ENCODE assay signal across 8 cellular contexts in genomic region chr18:79068299-79068945, GRCh38. TPM values are rescaled to one million over a fixed set of nuclear protein-coding genes. Genes with fewer than 3 reads are reported as not detected.
DNase-seq lines count a peak whose midpoint lies in the region; ATAC-seq and TF ChIP-seq lines count a peak whose summit lies in the region.

No MANE protein-coding gene starts in this region.

- peak overlapping the region; percentile 94 for H3K9ac ChIP-seq in MM.1S (ENCODE audit: low read length)

- peak; percentile 40 for ATAC-seq in GM19395 (IDR thresholded peaks at IDR 0.05; ENCODE audit: unreplicated experiment)

- H3K4me3 ChIP-seq in AG04450 (ENCODE audit: low read depth, low read length), result peak overlapping the region; percentile 80
- peak overlapping the region; percentile 81 for H3K4me3 ChIP-seq in MM.1S (ENCODE audit: low read length)
- peak overlapping the region; percentile 89 to 91 for H3K4me3 ChIP-seq in ascending aorta
- H3K4me3 ChIP-seq in kidney epithelial cell (ENCODE audit: low read depth, low read length), result peak overlapping the region; percentile 86

- H3K27ac ChIP-seq in AG04450 (ENCODE audit: low read depth, low read length) (peak overlapping the region; percentile 52), MM.1S (ENCODE audit: low read length) (peak overlapping the region; percentile 83), ascending aorta (peak overlapping the region; percentile 93 to 99)

- no peaks in the 10 kb centered on the region for H4K20me1 ChIP-seq in MM.1S (ENCODE audit: insufficient read depth, low read length)

- CTCF ChIA-PET in AG04450 (lab: Charles Lee), result no interaction called here

- H3K9me3 ChIP-seq in AG04450 (ENCODE audit: control insufficient read depth, insufficient read depth, low read length) (peaks cover 15% of the 10 kb centered on the region), MM.1S (replicated peaks; ENCODE audit: insufficient read depth, low read length) (no peaks in the 10 kb centered on the region), ascending aorta (no peaks in the 10 kb centered on the region)

- DNase-seq in AG04450 (ENCODE audit: low read depth, low spot score) (no peak), MM.1S (peak; percentile 18), ascending aorta (ENCODE audit: low spot score in 2 of 2) (no peak), kidney epithelial cell (ENCODE audit: low read depth) (no peak), NCI-H524 treated with DMSO at 0.1 percent for 48 hours (lab: John Stamatoyannopoulos, UW) (no peak)
- peak; percentile 52 for DNase-seq in stimulated activated CD8-positive, alpha-beta memory T cell treated with anti-CD3 and anti-CD28 coated beads, Interleukin-4, amount 100 ng/mL, for 48 hours
- no peak for DNase-seq in effector CD8-positive, alpha-beta T cell (lab: John Stamatoyannopoulos, UW)

- peaks cover 30% of the 10 kb centered on the region for H3K79me2 ChIP-seq in MM.1S (ENCODE audit: low read length)

- no peak for TF ChIP-seq CTCF in AG04450 (IDR thresholded peaks at IDR 0.05; ENCODE audit: low read depth, low read length)
- TF ChIP-seq CTCF in MM.1S (IDR thresholded peaks at IDR 0.05; ENCODE audit: low read length), result no peak
- TF ChIP-seq CTCF in ascending aorta (IDR thresholded peaks at IDR 0.05), result peak in 1 of 3 experiments; percentile 17
- no peak for TF ChIP-seq CTCF in kidney epithelial cell (IDR thresholded peaks at IDR 0.05; ENCODE audit: insufficient read depth, low read length, poor library complexity, severe bottlenecking)

- H3K4me1 ChIP-seq in MM.1S (ENCODE audit: low read length) (0 out of 2 replicates have a peak, but pooled peaks cover 6% of the 10 kb centered on the region), ascending aorta (peaks cover 3 to 17% of the 10 kb centered on the region in 2 donors)

- H3K9me2 ChIP-seq in MM.1S (replicated peaks; ENCODE audit: insufficient read depth, low read length), result no peaks in the 10 kb centered on the region

- no peaks in the 10 kb centered on the region for H3K36me3 ChIP-seq in MM.1S (replicated peaks; ENCODE audit: insufficient read depth, low read length)
- no peaks in the 10 kb centered on the region for H3K36me3 ChIP-seq in ascending aorta
- H3K36me3 ChIP-seq in kidney epithelial cell (ENCODE audit: control insufficient read depth, insufficient read depth, low read length), result no peaks in the 10 kb centered on the region

- H3F3A ChIP-seq in MM.1S (ENCODE audit: insufficient read depth, low read length), result peaks cover 11% of the 10 kb centered on the region

- H3K27me3 ChIP-seq in AG04450 (ENCODE audit: control insufficient read depth, insufficient read depth, low read length) (no peaks in the 10 kb centered on the region), MM.1S (replicated peaks; ENCODE audit: insufficient read depth, low read length) (no peaks in the 10 kb centered on the region), ascending aorta (no peaks in the 10 kb centered on the region), kidney epithelial cell (ENCODE audit: control insufficient read depth, insufficient read depth, low read length) (peaks cover 4% of the 10 kb centered on the region)

- POLR2A ChIA-PET in AG04450 (lab: Yijun Ruan, JAX), result no interaction called here

- H2AFZ ChIP-seq in MM.1S (ENCODE audit: low read length), result peak overlapping the region; percentile 83

- peak overlapping the region; percentile 93 for H3K4me2 ChIP-seq in MM.1S (ENCODE audit: low read depth, low read length)

- intact Hi-C loops in ascending aorta (cut with DNase I), result loop anchor here (2.0 to 10.0 kb wide), 6 partner anchors 149 to 886 kb away; partner anchors contain the start of genes NFATC1 and SLC66A2

RNA-seq across cellular contexts. Expression of gene ATP9B, which starts 0.8 kb away (rescaled TPM):
- 14.9 and 18.1 TPM in 2 replicates for polyA plus RNA-seq in AG04450 (2011; rRNA removed)
- polyA minus RNA-seq in AG04450 (2011; rRNA and poly(A)+ RNA removed), result 32.5 and 44.0 TPM in 2 replicates
- total RNA-seq in ascending aorta (14.4 TPM), kidney epithelial cell (16.2 and 20.1 TPM in 2 replicates)

Comparison
In these comparisons a context has a peak if more than half of its experiments do, and no peak if none do; other contexts are left out.
1. DNase-seq: peak in MM.1S (single experiment) and stimulated activated CD8-positive, alpha-beta memory T cell treated with anti-CD3 and anti-CD28 coated beads, Interleukin-4, amount 100 ng/mL, for 48 hours (single experiment); none in AG04450 (single experiment), ascending aorta (0 of 2), kidney epithelial cell (single experiment), NCI-H524 treated with DMSO at 0.1 percent for 48 hours (single experiment) and effector CD8-positive, alpha-beta T cell (single experiment).
2. Peak in every context shown above with its lines, with median percentiles within 50 percentile points of each other: H3K27ac ChIP-seq and H3K4me3 ChIP-seq.